ENCODE assay signal across 8 cellular contexts in genomic region chr16:29074554-29075402, GRCh38.
A peak's percentile ranks its signal among the peaks of the same experiment; 100 is the strongest.
DNase-seq lines count a peak whose midpoint lies in the region; ATAC-seq and TF ChIP-seq lines count a peak whose summit lies in the region.
"Not testable (repeated sequence)": the region's sequence is repeated elsewhere in the genome, so short reads cannot be mapped to it uniquely, and the experiment has no call there.

No MANE protein-coding gene starts in this region.

- H3K27ac Mint-ChIP-seq in activated T-cell treated with anti-CD3 and anti-CD28 coated beads, Interleukin-2, amount 50 U/mL, for 24 hours, result peak overlapping the region; percentile 99
- peak overlapping the region; percentile 44 for H3K27ac Mint-ChIP-seq in endodermal cell

- H3K9ac ChIP-seq in endodermal cell (ENCODE audit: extremely low read depth, low read length, poor library complexity, severe bottlenecking), result not testable (repeated sequence)

- H3K36me3 Mint-ChIP-seq in activated T-cell treated with anti-CD3 and anti-CD28 coated beads, Interleukin-2, amount 50 U/mL, for 24 hours (ENCODE audit: low read depth), result peaks cover 33% of the 10 kb centered on the region
- not testable (repeated sequence) for H3K36me3 Mint-ChIP-seq in endodermal cell (ENCODE audit: low read depth)

- peak; percentile 61 for TF ChIP-seq POLR2A in Raji (IDR thresholded peaks at IDR 0.05; ENCODE audit: insufficient read depth, low read depth, low read length)

- not testable (repeated sequence) for H3K27me3 Mint-ChIP-seq in activated T-cell treated with anti-CD3 and anti-CD28 coated beads, Interleukin-2, amount 50 U/mL, for 24 hours; endodermal cell (ENCODE audit: insufficient read depth)

- not testable (repeated sequence) for H3K9me3 ChIP-seq in endodermal cell (ENCODE audit: control insufficient read depth, low read length); lung (ENCODE audit: control insufficient read depth in 2 of 2, insufficient read depth in 1 of 2, low read length in 1 of 2)

- H3K36me3 ChIP-seq in endodermal cell (ENCODE audit: control insufficient read depth, insufficient read depth, low read length); lung (ENCODE audit: control insufficient read depth in 2 of 2, insufficient read depth in 2 of 2, low read length in 2 of 2): not testable (repeated sequence)

- DNase-seq in AG20443 (ENCODE audit: low spot score) (peak; percentile 42), endodermal cell (peak; percentile 69), lung (ENCODE audit: low spot score) (peak; percentile 35)
- peak; percentile 77 for DNase-seq in activated T-cell treated with anti-CD3 and anti-CD28 coated beads, Interleukin-2, amount 50 U/mL, for 24 hours
- peak; percentile 20 to 34 for DNase-seq in stimulated activated CD4-positive, alpha-beta T cell treated with anti-CD3 and anti-CD28 coated beads, Interleukin-2, amount 100 ng/mL, for 48 hours

- H3K9me3 Mint-ChIP-seq in activated T-cell treated with anti-CD3 and anti-CD28 coated beads, Interleukin-2, amount 50 U/mL, for 24 hours; endodermal cell: not testable (repeated sequence)

- not testable (repeated sequence) for H3K27me3 ChIP-seq in endodermal cell (ENCODE audit: control insufficient read depth, insufficient read depth, low read length, poor library complexity, severe bottlenecking); lung (ENCODE audit: control insufficient read depth, insufficient read depth)

- H3K4me1 ChIP-seq in endodermal cell (ENCODE audit: control insufficient read depth, insufficient read depth, low read length); lung (ENCODE audit: control insufficient read depth in 2 of 2, insufficient read depth in 2 of 2, low read length in 2 of 2): not testable (repeated sequence)

- H3K4me3 Mint-ChIP-seq in activated T-cell treated with anti-CD3 and anti-CD28 coated beads, Interleukin-2, amount 50 U/mL, for 24 hours, result peak overlapping the region; percentile 88
- peak overlapping the region; percentile 35 for H3K4me3 Mint-ChIP-seq in endodermal cell

- peaks cover 33% of the 10 kb centered on the region for H3K4me1 Mint-ChIP-seq in activated T-cell treated with anti-CD3 and anti-CD28 coated beads, Interleukin-2, amount 50 U/mL, for 24 hours (ENCODE audit: low read depth)
- not testable (repeated sequence) for H3K4me1 Mint-ChIP-seq in endodermal cell

- ATAC-seq in GM19035 (IDR thresholded peaks at IDR 0.05; ENCODE audit: unreplicated experiment) (peak; percentile 79), HG02981 (IDR thresholded peaks at IDR 0.05; ENCODE audit: unreplicated experiment) (peak; percentile 84), lung (ENCODE audit: insufficient read depth, low FRiP score) (peak; percentile 82)

- H3K4me3 ChIP-seq in endodermal cell (ENCODE audit: low read length); lung: not testable (repeated sequence)

- H3K27ac ChIP-seq in endodermal cell (ENCODE audit: low read depth, low read length), result not testable (repeated sequence)
- peak overlapping the region; percentile 34 to 88 for H3K27ac ChIP-seq in lung (ENCODE audit: low read depth in 1 of 2, low read length in 1 of 2)

- 91 to 92% methylated on average over 6 to 20 of the region's 38 CpGs for WGBS in endodermal cell (ENCODE audit: insufficient coverage in 1 of 2, insufficient read length in 1 of 2), 2 experiments
- 7 to 11% methylated on average over 29 to 38 of the region's 38 CpGs for WGBS in lung, 2 donors

- TF ChIP-seq CTCF in endodermal cell (conservative IDR thresholded peaks at IDR 0.05); lung (IDR thresholded peaks at IDR 0.05; ENCODE audit: control extremely low read depth, extremely low read depth): not testable (repeated sequence)

Comparison
In these comparisons a context has a peak if more than half of its experiments do, and no peak if none do; other contexts are left out.
1. DNase-seq: peak in every context shown above with its lines; median percentile 77 in activated T-cell treated with anti-CD3 and anti-CD28 coated beads, Interleukin-2, amount 50 U/mL, for 24 hours; 69 in endodermal cell; 42 in AG20443; 35 in lung; 27 in stimulated activated CD4-positive, alpha-beta T cell treated with anti-CD3 and anti-CD28 coated beads, Interleukin-2, amount 100 ng/mL, for 48 hours.